Comparison of ENCODE assay signal across 14 cellular contexts in genomic region chr4:54333657-54334056, GRCh38.
"Had no signal": no experiment of that assay in that cellular context is flagged by ENCODE, and none has a peak within 500 bp of the region (broad histone marks: within the 10 kb centered on the region; RNA-seq: fewer than 3 reads in every experiment).

No MANE protein-coding gene starts in this region.

- ATAC-seq: effector memory CD8-positive, alpha-beta T cell; gastrocnemius medialis had no signal

- H3K27ac Mint-ChIP-seq: activated CD4-positive, alpha-beta T cell treated with anti-CD3 and anti-CD28 coated beads, Interleukin-2, amount 10 ng/mL, durations not matched to agents 7 days and 5 days; activated naive CD8-positive, alpha-beta T cell treated with anti-CD3 and anti-CD28 coated beads for 36 hours; effector memory CD8-positive, alpha-beta T cell; nephron had no signal

- H3K27ac ChIP-seq: epithelial cell of prostate, gastrocnemius medialis, sigmoid colon, stomach, thyroid gland had no signal

- H3K4me1 Mint-ChIP-seq: activated CD4-positive, alpha-beta T cell treated with anti-CD3 and anti-CD28 coated beads, Interleukin-2, amount 10 ng/mL, durations not matched to agents 7 days and 5 days; activated naive CD8-positive, alpha-beta T cell treated with anti-CD3 and anti-CD28 coated beads for 36 hours; nephron had no signal

- DNase-seq: activated CD4-positive, alpha-beta T cell treated with anti-CD3 and anti-CD28 coated beads, Interleukin-2, amount 10 ng/mL, durations not matched to agents 7 days and 5 days; activated CD8-positive, alpha-beta memory T cell treated with anti-CD3 and anti-CD28 coated beads, Interleukin-2, amount 50 U/mL, for 48 hours; activated naive CD8-positive, alpha-beta T cell treated with anti-CD3 and anti-CD28 coated beads for 36 hours; aorta; cerebellar nuclear complex; effector memory CD8-positive, alpha-beta T cell; gastrocnemius medialis; mesendoderm; sigmoid colon; stimulated activated CD4-positive, alpha-beta T cell treated with anti-CD3 and anti-CD28 coated beads, Interleukin-1b, Interleukin-23, amount 100 ng/mL, for 48 hours; stomach; thyroid gland had no signal

- H3K4me3 Mint-ChIP-seq: activated CD4-positive, alpha-beta T cell treated with anti-CD3 and anti-CD28 coated beads, Interleukin-2, amount 10 ng/mL, durations not matched to agents 7 days and 5 days; activated naive CD8-positive, alpha-beta T cell treated with anti-CD3 and anti-CD28 coated beads for 36 hours; effector memory CD8-positive, alpha-beta T cell; nephron had no signal

- H3K36me3 Mint-ChIP-seq: activated naive CD8-positive, alpha-beta T cell treated with anti-CD3 and anti-CD28 coated beads for 36 hours had no signal

- H3K9me3 Mint-ChIP-seq: activated CD4-positive, alpha-beta T cell treated with anti-CD3 and anti-CD28 coated beads, Interleukin-2, amount 10 ng/mL, durations not matched to agents 7 days and 5 days; activated naive CD8-positive, alpha-beta T cell treated with anti-CD3 and anti-CD28 coated beads for 36 hours; effector memory CD8-positive, alpha-beta T cell; nephron had no signal
